Comparison of ENCODE assay signal across 8 cellular contexts in the genomic region with DNA sequence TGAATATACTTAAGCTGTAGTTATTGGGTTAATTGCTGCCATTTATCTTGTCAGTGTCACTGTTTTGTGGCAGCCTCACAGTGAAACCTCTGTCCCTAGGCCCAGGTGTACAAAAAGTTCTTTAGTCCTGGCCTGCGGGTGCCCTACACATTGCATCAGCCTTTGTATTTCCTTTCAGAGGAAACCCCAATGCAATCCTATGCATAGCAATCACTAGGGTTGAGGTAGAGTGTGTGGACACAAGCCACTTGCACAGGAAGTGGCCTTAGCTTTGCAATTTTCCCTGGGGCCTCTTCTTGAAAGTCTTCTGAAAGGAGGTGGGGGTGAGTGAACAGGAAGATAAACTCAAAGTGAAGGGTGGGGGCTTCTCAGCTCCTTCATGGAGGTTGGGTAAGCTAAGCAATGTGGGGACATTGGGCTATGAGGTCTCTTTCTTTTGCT.
DNase-seq lines count a peak whose midpoint lies in the region; ATAC-seq lines count a peak whose summit lies in the region.

No MANE protein-coding gene starts in this region.

- H3K4me3 Mint-ChIP-seq in activated naive CD8-positive, alpha-beta T cell: no peak overlapping the region

- H3K9me3 Mint-ChIP-seq in activated naive CD8-positive, alpha-beta T cell (ENCODE audit: low read depth): no peaks in the 10 kb centered on the region

- no peaks in the 10 kb centered on the region for H3K27me3 Mint-ChIP-seq in activated naive CD8-positive, alpha-beta T cell

- H3K27ac Mint-ChIP-seq in activated naive CD8-positive, alpha-beta T cell: peak overlapping the region; percentile 50

- DNase-seq in CD1c-positive myeloid dendritic cell (ENCODE audit: extremely low spot score) (peak; percentile 37), DMS79 (lab: John Stamatoyannopoulos, UW) (no peak), SHP77 treated with DMSO at 0.1 percent for 48 hours (lab: John Stamatoyannopoulos, UW) (no peak)
- no peak for DNase-seq in stimulated activated CD4-positive, alpha-beta T cell treated with anti-CD3 and anti-CD28 coated beads, Interleukin-1b, Interleukin-23, amount 100 ng/mL, for 48 hours
- DNase-seq in activated CD4-positive, CD25-positive, alpha-beta regulatory T cell treated with anti-CD3 and anti-CD28 coated beads, Interleukin-2, amount 50 U/mL, for 72 hours: no peak

- H3K36me3 Mint-ChIP-seq in activated naive CD8-positive, alpha-beta T cell: no peaks in the 10 kb centered on the region

- ATAC-seq in GM19452 (IDR thresholded peaks at IDR 0.05; ENCODE audit: unreplicated experiment) (peak; percentile 52), HG03442 (IDR thresholded peaks at IDR 0.05; ENCODE audit: unreplicated experiment) (peak; percentile 46)

- peaks cover 61% of the 10 kb centered on the region for H3K4me1 Mint-ChIP-seq in activated naive CD8-positive, alpha-beta T cell (ENCODE audit: low read depth)
